ENCODE assay signal across 11 cellular contexts in the genomic region with DNA sequence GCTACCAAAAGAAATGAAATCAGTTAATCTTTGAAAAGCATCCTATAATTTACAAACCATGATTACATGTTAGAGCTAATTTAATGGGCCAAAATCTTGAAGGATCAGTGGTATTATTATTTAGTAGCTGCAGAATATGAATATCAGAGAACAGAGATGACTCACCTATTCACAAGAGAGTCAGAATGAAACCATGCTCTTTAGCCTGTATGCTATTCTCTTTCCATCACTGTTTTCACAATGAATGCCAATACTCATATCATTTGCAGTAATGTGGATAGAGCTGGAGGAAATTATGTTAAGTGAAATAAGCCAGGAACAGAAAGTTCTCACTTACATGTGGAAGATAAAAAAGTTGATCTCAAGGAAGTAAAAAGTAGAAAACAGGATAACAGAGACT.
DNase-seq lines count a peak whose midpoint lies in the region; ATAC-seq and TF ChIP-seq lines count a peak whose summit lies in the region.
"Had no signal": no experiment of that assay in that cellular context is flagged by ENCODE, and none has a peak within 500 bp of the region (broad histone marks: within the 10 kb centered on the region; RNA-seq: fewer than 3 reads in every experiment).

No MANE protein-coding gene starts in this region.

- intact Hi-C loops in heart left ventricle (cut with DNase I), result no loop called here

- no peaks in the 10 kb centered on the region for H3K27me3 ChIP-seq in heart left ventricle
- H3K27me3 ChIP-seq: spleen had no signal

- TF ChIP-seq POLR2A in heart left ventricle (IDR thresholded peaks at IDR 0.05), result no peak

- H3K27ac ChIP-seq in heart left ventricle, result peak overlapping the region in 4 of 12 donors; percentile 9 to 82 (median 46)
- H3K27ac ChIP-seq: spleen had no signal

- no peaks in the 10 kb centered on the region for H3K9me3 ChIP-seq in heart left ventricle
- H3K9me3 ChIP-seq: spleen had no signal

- no peak for TF ChIP-seq CTCF in heart left ventricle (IDR thresholded peaks at IDR 0.05)

- no peak overlapping the region for H3K4me3 ChIP-seq in heart left ventricle
- H3K4me3 ChIP-seq: spleen had no signal

- H3K36me3 ChIP-seq in heart left ventricle, result no peaks in the 10 kb centered on the region
- H3K36me3 ChIP-seq: spleen had no signal

- DNase-seq in heart left ventricle, result no peak
- DNase-seq in medulla oblongata (ENCODE audit: extremely low spot score), result no peak
- DNase-seq in stimulated activated CD8-positive, alpha-beta memory T cell treated with anti-CD3 and anti-CD28 coated beads, Interleukin-4, amount 100 ng/mL, for 48 hours, result no peak
- no peak for DNase-seq in stimulated activated naive CD4-positive, alpha-beta T cell (lab: John Stamatoyannopoulos, UW)
- DNase-seq in NCI-H748 (lab: John Stamatoyannopoulos, UW; ENCODE audit: unreplicated experiment), result no peak
- DNase-seq: NCI-H446 treated with DMSO at 0.1 percent for 48 hours, spleen had no signal

- ATAC-seq in GM18870 (IDR thresholded peaks at IDR 0.05; ENCODE audit: unreplicated experiment) (peak; percentile 99), GM21619 (IDR thresholded peaks at IDR 0.05; ENCODE audit: unreplicated experiment) (peak; percentile 96), HG03159 (IDR thresholded peaks at IDR 0.05; ENCODE audit: unreplicated experiment) (peak; percentile 94), heart left ventricle (peak; percentile 63 to 87 (median 71))
- ATAC-seq: activated CD4-positive, CD25-positive, alpha-beta regulatory T cell treated with anti-CD3 and anti-CD28 coated beads, Interleukin-2, amount 50 U/mL, for 24 hours had no signal

- H3K4me1 ChIP-seq in heart left ventricle, result no peaks in the 10 kb centered on the region
- H3K4me1 ChIP-seq: spleen had no signal
